ENCODE assay signal across 15 cellular contexts in genomic region chr9:130601100-130601499, GRCh38. TPM values are rescaled to one million over a fixed set of nuclear protein-coding genes. Genes with fewer than 3 reads are reported as not detected.
A peak's percentile ranks its signal among the peaks of the same experiment; 100 is the strongest.
DNase-seq lines count a peak whose midpoint lies in the region; ATAC-seq and TF ChIP-seq lines count a peak whose summit lies in the region.
"Had no signal": no experiment of that assay in that cellular context is flagged by ENCODE, and none has a peak within 500 bp of the region (broad histone marks: within the 10 kb centered on the region; RNA-seq: fewer than 3 reads in every experiment).

No MANE protein-coding gene starts in this region.

- no peak overlapping the region for H3K9ac ChIP-seq in liver (ENCODE audit: low read depth in 1 of 2, low read length in 2 of 2)

- H3K27me3 ChIP-seq in breast epithelium (no peaks in the 10 kb centered on the region), liver (ENCODE audit: control insufficient read depth in 4 of 4, insufficient read depth in 4 of 4, low read length in 3 of 4) (no peaks in the 10 kb centered on the region), foreskin keratinocyte (no peaks in the 10 kb centered on the region), right cardiac atrium (ENCODE audit: control insufficient read depth, insufficient read depth) (no peaks in the 10 kb centered on the region)
- H3K27me3 ChIP-seq: BE2C had no signal

- H3K9me3 ChIP-seq in breast epithelium (no peaks in the 10 kb centered on the region), liver (ENCODE audit: control insufficient read depth in 4 of 4, low read length in 3 of 4) (no peaks in the 10 kb centered on the region), right cardiac atrium (ENCODE audit: control insufficient read depth, low read length) (no peaks in the 10 kb centered on the region)
- H3K9me3 ChIP-seq: A549, BE2C had no signal

- CTCF ChIA-PET in MCF 10A (lab: Yijun Ruan, JAX) (no interaction called here), WTC11 (lab: Charles Lee) (no interaction called here)

- POLR2A ChIA-PET in MCF 10A (lab: Yijun Ruan, JAX) (interaction anchor here (1.3 to 1.6 kb wide), 3 partner anchors 16 to 70 kb away, joined by 3 to 7 read pairs (median 3); partner anchors contain the start of gene FUBP3), WTC11 (lab: Charles Lee) (no interaction called here)

- peak; percentile 12 to 22 for TF ChIP-seq RAD21 in liver (IDR thresholded peaks at IDR 0.05)

- BruUV-seq in MCF 10A (replicated peaks; lab: Mats Ljungman, UMichigan): no TSS peak

- intact Hi-C loops in MCF 10A (cut with micrococcal nuclease): no loop called here
- intact Hi-C loops in breast epithelium (cut with DNase I; ENCODE audit: low total_unique reads): no loop called here
- intact Hi-C loops in right cardiac atrium (cut with DNase I): no loop called here

- H3K4me3 Mint-ChIP-seq in MCF 10A (ENCODE audit: unreplicated experiment) (no peak overlapping the region), WTC11 (no peak overlapping the region)
- H3K4me3 Mint-ChIP-seq: CD4-positive, alpha-beta memory T cell; GM23338 had no signal

- no peak for DNase-seq in MCF 10A (ENCODE audit: unreplicated experiment)
- DNase-seq in breast epithelium (ENCODE audit: low spot score in 2 of 2): no peak
- DNase-seq in WTC11 (ENCODE audit: low spot score): no peak
- no peak for DNase-seq in foreskin keratinocyte
- no peak for DNase-seq in right cardiac atrium
- DNase-seq: BE2C; CD4-positive, alpha-beta memory T cell; DMS153; DND-41; GDM1; H7 had no signal

- H3K27me3 Mint-ChIP-seq in MCF 10A (ENCODE audit: insufficient read depth, unreplicated experiment): no peaks in the 10 kb centered on the region
- H3K27me3 Mint-ChIP-seq in WTC11 (ENCODE audit: low read depth): no peaks in the 10 kb centered on the region
- H3K27me3 Mint-ChIP-seq: CD4-positive, alpha-beta memory T cell had no signal

- no peak overlapping the region for H3K4me3 ChIP-seq in breast epithelium
- no peak overlapping the region for H3K4me3 ChIP-seq in liver (ENCODE audit: low read depth in 1 of 3, low read length in 3 of 3)
- no peak overlapping the region for H3K4me3 ChIP-seq in right cardiac atrium (ENCODE audit: low read length)
- H3K4me3 ChIP-seq: A549, GM23338 had no signal

- peak overlapping the region; percentile 81 for H3K27ac Mint-ChIP-seq in MCF 10A (ENCODE audit: low read depth, unreplicated experiment)
- peak overlapping the region; percentile 71; the same call in 1 of the 2 replicates for H3K27ac Mint-ChIP-seq in WTC11
- H3K27ac Mint-ChIP-seq: CD4-positive, alpha-beta memory T cell; GM23338 had no signal

- H3K36me3 Mint-ChIP-seq in MCF 10A (ENCODE audit: insufficient read depth, unreplicated experiment) (peaks cover 48% of the 10 kb centered on the region), WTC11 (peaks cover 42% of the 10 kb centered on the region)

- no peak for ATAC-seq in WTC11
- ATAC-seq in foreskin keratinocyte: no peak
- ATAC-seq in right cardiac atrium: no peak
- ATAC-seq: A549, GM23338 had no signal

- WGBS in liver: 42% methylated on average over 2 of the region's 2 CpGs
- WGBS in right cardiac atrium: 65% methylated on average over 2 of the region's 2 CpGs

- TF ChIP-seq CTCF in MCF 10A (IDR thresholded peaks at IDR 0.05; ENCODE audit: unreplicated experiment) (no peak), breast epithelium (IDR thresholded peaks at IDR 0.05) (no peak), WTC11 (IDR thresholded peaks at IDR 0.05) (no peak), liver (IDR thresholded peaks at IDR 0.05; ENCODE audit: low read depth, low read length, missing input control) (no peak), foreskin keratinocyte (conservative IDR thresholded peaks at IDR 0.05) (no peak)

- no peak for TF ChIP-seq POLR2A in breast epithelium (IDR thresholded peaks at IDR 0.05)

- H3K4me1 ChIP-seq in breast epithelium (no peaks in the 10 kb centered on the region), liver (ENCODE audit: control insufficient read depth in 4 of 4, insufficient read depth in 4 of 4, low read length in 3 of 4) (peaks cover 8 to 50% (median 32%) of the 10 kb centered on the region in 4 donors), foreskin keratinocyte (no peaks in the 10 kb centered on the region), right cardiac atrium (ENCODE audit: control insufficient read depth, insufficient read depth, low read length) (no peaks in the 10 kb centered on the region)
- H3K4me1 ChIP-seq: A549 had no signal

- no peaks in the 10 kb centered on the region for H3K4me1 Mint-ChIP-seq in MCF 10A (ENCODE audit: insufficient read depth, unreplicated experiment)
- H3K4me1 Mint-ChIP-seq in WTC11: peaks cover 15% of the 10 kb centered on the region

- no peak overlapping the region for H3K27ac ChIP-seq in breast epithelium
- no peak overlapping the region for H3K27ac ChIP-seq in liver (ENCODE audit: low read depth in 1 of 2, low read length in 2 of 2)
- H3K27ac ChIP-seq in foreskin keratinocyte: no peak overlapping the region
- no peak overlapping the region for H3K27ac ChIP-seq in right cardiac atrium (ENCODE audit: low read length)
- H3K27ac ChIP-seq: A549, C4-2B had no signal

- H3K9me3 Mint-ChIP-seq in MCF 10A (ENCODE audit: unreplicated experiment) (no peaks in the 10 kb centered on the region), WTC11 (no peaks in the 10 kb centered on the region)
- H3K9me3 Mint-ChIP-seq: CD4-positive, alpha-beta memory T cell; GM23338 had no signal

- H3K36me3 ChIP-seq in breast epithelium (peaks cover 6% of the 10 kb centered on the region), liver (ENCODE audit: control insufficient read depth in 4 of 4, insufficient read depth in 3 of 4, low read depth in 1 of 4, low read length in 3 of 4) (peaks cover 0 to under 1% (median 0%) of the 10 kb centered on the region in 4 donors)

TF ChIP-seq in WTC11, 78 proteins besides CTCF, POLR2A, EP300 and RAD21 (continues in another document):
- TF ChIP-seq TEAD1 (CRISPR knock-in tag; IDR thresholded peaks at IDR 0.05) (no peak), TEAD4 (CRISPR knock-in tag; IDR thresholded peaks at IDR 0.05) (no peak), SMAD4 (CRISPR knock-in tag; IDR thresholded peaks at IDR 0.05) (no peak), NFYB (CRISPR knock-in tag; conservative IDR thresholded peaks at IDR 0.05; ENCODE audit: low read depth) (no peak)
- TF ChIP-seq, protein P1, sequence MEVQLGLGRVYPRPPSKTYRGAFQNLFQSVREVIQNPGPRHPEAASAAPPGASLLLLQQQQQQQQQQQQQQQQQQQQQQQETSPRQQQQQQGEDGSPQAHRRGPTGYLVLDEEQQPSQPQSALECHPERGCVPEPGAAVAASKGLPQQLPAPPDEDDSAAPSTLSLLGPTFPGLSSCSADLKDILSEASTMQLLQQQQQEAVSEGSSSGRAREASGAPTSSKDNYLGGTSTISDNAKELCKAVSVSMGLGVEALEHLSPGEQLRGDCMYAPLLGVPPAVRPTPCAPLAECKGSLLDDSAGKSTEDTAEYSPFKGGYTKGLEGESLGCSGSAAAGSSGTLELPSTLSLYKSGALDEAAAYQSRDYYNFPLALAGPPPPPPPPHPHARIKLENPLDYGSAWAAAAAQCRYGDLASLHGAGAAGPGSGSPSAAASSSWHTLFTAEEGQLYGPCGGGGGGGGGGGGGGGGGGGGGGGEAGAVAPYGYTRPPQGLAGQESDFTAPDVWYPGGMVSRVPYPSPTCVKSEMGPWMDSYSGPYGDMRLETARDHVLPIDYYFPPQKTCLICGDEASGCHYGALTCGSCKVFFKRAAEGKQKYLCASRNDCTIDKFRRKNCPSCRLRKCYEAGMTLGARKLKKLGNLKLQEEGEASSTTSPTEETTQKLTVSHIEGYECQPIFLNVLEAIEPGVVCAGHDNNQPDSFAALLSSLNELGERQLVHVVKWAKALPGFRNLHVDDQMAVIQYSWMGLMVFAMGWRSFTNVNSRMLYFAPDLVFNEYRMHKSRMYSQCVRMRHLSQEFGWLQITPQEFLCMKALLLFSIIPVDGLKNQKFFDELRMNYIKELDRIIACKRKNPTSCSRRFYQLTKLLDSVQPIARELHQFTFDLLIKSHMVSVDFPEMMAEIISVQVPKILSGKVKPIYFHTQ (CRISPR knock-in tag; IDR thresholded peaks at IDR 0.05): no peak

TF ChIP-seq in liver, 16 proteins besides CTCF, POLR2A, EP300 and RAD21:
- TF ChIP-seq FOXA2 (IDR thresholded peaks at IDR 0.05) (peak; percentile 8), TAF1 (conservative IDR thresholded peaks at IDR 0.05) (no peak), HNF4A (conservative IDR thresholded peaks at IDR 0.05) (peak; percentile 66), ZBTB33 (IDR thresholded peaks at IDR 0.05) (no peak), SP1 (IDR thresholded peaks at IDR 0.05) (peak; percentile 8), HNF4G (IDR thresholded peaks at IDR 0.05) (peak; percentile 34), RXRA (IDR thresholded peaks at IDR 0.05) (peak in 1 of 2 donors; percentile 37)

RNA-seq across cellular contexts. Expression of gene FUBP3, which starts 21.7 kb away (rescaled TPM):
- total RNA-seq in MCF 10A (2022): 58.0 and 68.3 TPM in 2 replicates
- total RNA-seq in breast epithelium: 10 to 100 TPM; 36.6 to 42.6 (median 38.7) TPM
- total RNA-seq in WTC11 (2021): 68.4 to 83.0 TPM (median 69.6 TPM) in 3 replicates
- total RNA-seq in liver: 10 to 100 TPM; 26.5 to 39.0 TPM
- polyA plus RNA-seq in liver: 10 to 100 TPM; 16.1 to 23.2 TPM
- total RNA-seq in foreskin keratinocyte: 43.9 and 50.6 TPM in 2 replicates
- polyA plus RNA-seq in foreskin keratinocyte: 17.3 and 21.2 TPM in 2 replicates
- total RNA-seq in right cardiac atrium: 10 to 100 TPM; 26.5 to 36.9 (median 33.3) TPM
- polyA plus RNA-seq in right cardiac atrium: 25.8 TPM
